17 cellular contexts compared by ENCODE assay signal in the genomic region with DNA sequence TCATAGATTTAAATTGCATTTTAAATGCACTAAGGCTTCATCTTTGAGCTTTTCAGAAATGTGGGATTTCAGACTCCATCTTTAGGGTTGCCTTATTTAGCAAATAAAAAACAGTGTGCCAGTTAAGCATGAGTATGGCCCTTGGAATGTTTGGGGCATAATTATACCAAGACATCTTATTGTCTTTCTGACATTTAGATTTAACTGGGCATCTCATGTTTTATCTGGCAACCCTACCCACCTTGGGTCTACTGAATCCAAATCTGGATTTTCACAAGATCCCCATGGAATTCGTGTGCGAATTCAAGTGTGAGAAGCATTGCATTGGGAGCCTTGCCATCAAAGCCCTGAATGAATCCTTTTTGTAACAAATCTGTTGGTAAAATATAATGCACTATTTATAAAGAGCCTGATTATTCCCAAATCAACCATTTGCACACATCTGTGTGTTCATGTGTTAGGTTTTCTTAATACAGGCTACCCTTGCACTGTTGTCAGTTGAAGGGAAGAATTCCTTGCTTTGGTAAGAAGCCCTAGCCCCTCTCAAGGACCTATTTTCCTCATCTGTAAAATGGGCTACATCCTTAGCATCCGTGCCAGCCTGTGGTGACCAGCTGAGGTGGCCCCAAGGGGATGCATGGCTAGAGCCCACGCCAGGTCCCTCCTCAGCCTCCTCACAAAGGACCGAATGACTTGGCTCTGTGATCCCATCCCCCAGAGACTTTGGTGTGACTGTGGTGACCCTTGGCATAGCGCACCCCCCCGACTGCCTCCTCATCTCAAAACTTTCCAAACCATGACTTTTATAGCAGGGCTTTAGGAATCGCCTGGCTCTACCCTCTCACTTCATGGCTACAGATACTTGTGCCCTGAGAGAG. TPM values are rescaled to one million over a fixed set of nuclear protein-coding genes. Genes with fewer than 3 reads are reported as not detected.
DNase-seq lines count a peak whose midpoint lies in the region; ATAC-seq and TF ChIP-seq lines count a peak whose summit lies in the region.
"Had no signal": no experiment of that assay in that cellular context is flagged by ENCODE, and none has a peak within 500 bp of the region (broad histone marks: within the 10 kb centered on the region; RNA-seq: fewer than 3 reads in every experiment).

No MANE protein-coding gene starts in this region.

- TF ChIP-seq CTCF in natural killer cell (IDR thresholded peaks at IDR 0.05), result no peak

- intact Hi-C loops in natural killer cell (cut with micrococcal nuclease) (no loop called here), sciatic nerve (cut with DNase I) (no loop called here)

- ATAC-seq in natural killer cell treated with Interleukin-12 subunit alpha and Interleukin-12 subunit beta and Interleukin-15 and Interleukin-18, amount 100 ng/mL, for 72 hours, result no peak
- ATAC-seq in natural killer cell (no peak), sciatic nerve (no peak)

- no peaks in the 10 kb centered on the region for H3K36me3 Mint-ChIP-seq in natural killer cell treated with Interleukin-12 subunit alpha and Interleukin-12 subunit beta and Interleukin-15 and Interleukin-18, amount 100 ng/mL, for 72 hours
- H3K36me3 Mint-ChIP-seq in natural killer cell, result no peaks in the 10 kb centered on the region
- H3K36me3 Mint-ChIP-seq: activated naive CD4-positive, alpha-beta T cell treated with anti-CD3 and anti-CD28 coated beads, Interleukin-2, amount 50 U/mL, for 24 hours; CD4-positive, alpha-beta memory T cell had no signal

- no peak overlapping the region for H3K4me3 Mint-ChIP-seq in natural killer cell treated with Interleukin-12 subunit alpha and Interleukin-12 subunit beta and Interleukin-15 and Interleukin-18, amount 100 ng/mL, for 72 hours
- H3K4me3 Mint-ChIP-seq in natural killer cell, result no peak overlapping the region
- H3K4me3 Mint-ChIP-seq: activated naive CD4-positive, alpha-beta T cell treated with anti-CD3 and anti-CD28 coated beads, Interleukin-2, amount 50 U/mL, for 24 hours; CD4-positive, alpha-beta memory T cell; neural crest cell had no signal

- peaks cover 28 to 32% of the 10 kb centered on the region in 2 donors for H3K4me1 Mint-ChIP-seq in natural killer cell treated with Interleukin-12 subunit alpha and Interleukin-12 subunit beta and Interleukin-15 and Interleukin-18, amount 100 ng/mL, for 72 hours (ENCODE audit: low read depth in 2 of 2)
- H3K4me1 Mint-ChIP-seq in natural killer cell, result peaks cover 45 to 59% of the 10 kb centered on the region in 2 donors

- no peak overlapping the region for H3K27ac Mint-ChIP-seq in natural killer cell treated with Interleukin-12 subunit alpha and Interleukin-12 subunit beta and Interleukin-15 and Interleukin-18, amount 100 ng/mL, for 72 hours
- H3K27ac Mint-ChIP-seq in natural killer cell, result no peak overlapping the region
- H3K27ac Mint-ChIP-seq: activated naive CD4-positive, alpha-beta T cell treated with anti-CD3 and anti-CD28 coated beads, Interleukin-2, amount 50 U/mL, for 24 hours; CD4-positive, alpha-beta memory T cell had no signal

- H3K27me3 Mint-ChIP-seq in natural killer cell treated with Interleukin-12 subunit alpha and Interleukin-12 subunit beta and Interleukin-15 and Interleukin-18, amount 100 ng/mL, for 72 hours, result no peaks in the 10 kb centered on the region
- no peaks in the 10 kb centered on the region for H3K27me3 Mint-ChIP-seq in natural killer cell (ENCODE audit: low read depth in 2 of 2)
- H3K27me3 Mint-ChIP-seq: activated naive CD4-positive, alpha-beta T cell treated with anti-CD3 and anti-CD28 coated beads, Interleukin-2, amount 50 U/mL, for 24 hours; CD4-positive, alpha-beta memory T cell had no signal

- DNase-seq in natural killer cell treated with Interleukin-12 subunit alpha and Interleukin-12 subunit beta and Interleukin-15 and Interleukin-18, amount 100 ng/mL, for 72 hours (ENCODE audit: low spot score), result peak; percentile 40
- DNase-seq in natural killer cell (no peak), fibroblast of peridontal ligament (ENCODE audit: extremely low read depth) (peak; percentile 38), sciatic nerve (ENCODE audit: low spot score) (peak; percentile 52), SKM-1 treated with dmso at 0.1 percent for 144 hours (lab: John Stamatoyannopoulos, UW; ENCODE audit: unreplicated experiment) (no peak), NCI-H2196 (lab: John Stamatoyannopoulos, UW; ENCODE audit: unreplicated experiment) (no peak), GM19238 (ENCODE audit: insufficient read length, low spot score) (no peak)
- DNase-seq in stimulated activated CD4-positive, alpha-beta T cell treated with anti-CD3 and anti-CD28 coated beads, Interleukin-1b, Interleukin-23, amount 100 ng/mL, for 48 hours, result no peak
- DNase-seq: activated CD4-positive, alpha-beta T cell treated with anti-CD3 and anti-CD28 coated beads, Interleukin-2, amount 50 U/mL, for 4 hours; activated T-cell treated with anti-CD3 and anti-CD28 coated beads, Interleukin-2, amount 50 U/mL, for 1 hour; CD4-positive, alpha-beta memory T cell; effector memory CD4-positive, alpha-beta T cell; MV-4-11; NCI-H2081 treated with DMSO at 0.1 percent for 48 hours; NCI-H69 had no signal

- no peaks in the 10 kb centered on the region for H3K9me3 Mint-ChIP-seq in natural killer cell treated with Interleukin-12 subunit alpha and Interleukin-12 subunit beta and Interleukin-15 and Interleukin-18, amount 100 ng/mL, for 72 hours
- H3K9me3 Mint-ChIP-seq in natural killer cell, result no peaks in the 10 kb centered on the region
- H3K9me3 Mint-ChIP-seq: activated naive CD4-positive, alpha-beta T cell treated with anti-CD3 and anti-CD28 coated beads, Interleukin-2, amount 50 U/mL, for 24 hours; CD4-positive, alpha-beta memory T cell; neural crest cell had no signal

RNA-seq across cellular contexts. Expression of a gene that starts 8.1 kb away (rescaled TPM):
- total RNA-seq in natural killer cell treated with Interleukin-12 subunit alpha and Interleukin-12 subunit beta and Interleukin-15 and Interleukin-18, amount 100 ng/mL, for 72 hours, result 10 to 100 TPM in 1 of 2 donors, 1 to 10 TPM in 1; 9.4 to 40.9 TPM
- total RNA-seq in natural killer cell (100 to 1,000 TPM in 2 of 3 donors, 10 to 100 TPM in 1; 92.9 to 103 (median 103) TPM), sciatic nerve (1,757 TPM)

Comparison
In these comparisons a context has a peak if more than half of its experiments do, and no peak if none do; other contexts are left out.
1. DNase-seq: peak in natural killer cell treated with Interleukin-12 subunit alpha and Interleukin-12 subunit beta and Interleukin-15 and Interleukin-18, amount 100 ng/mL, for 72 hours (single experiment), fibroblast of peridontal ligament (single experiment) and sciatic nerve (single experiment); none in natural killer cell (single experiment), SKM-1 treated with dmso at 0.1 percent for 144 hours (single experiment), NCI-H2196 (single experiment), GM19238 (single experiment) and stimulated activated CD4-positive, alpha-beta T cell treated with anti-CD3 and anti-CD28 coated beads, Interleukin-1b, Interleukin-23, amount 100 ng/mL, for 48 hours (single experiment).
2. RNA of a gene that starts 8.1 kb away (total RNA-seq): 1,757 TPM in sciatic nerve (single experiment); 92.9 to 103 TPM in natural killer cell and 9.4 to 40.9 TPM in natural killer cell treated with Interleukin-12 subunit alpha and Interleukin-12 subunit beta and Interleukin-15 and Interleukin-18, amount 100 ng/mL, for 72 hours; every median in the first group is over 10 times any median in the second.